ENCODE assay signal across 18 cellular contexts in the genomic region with DNA sequence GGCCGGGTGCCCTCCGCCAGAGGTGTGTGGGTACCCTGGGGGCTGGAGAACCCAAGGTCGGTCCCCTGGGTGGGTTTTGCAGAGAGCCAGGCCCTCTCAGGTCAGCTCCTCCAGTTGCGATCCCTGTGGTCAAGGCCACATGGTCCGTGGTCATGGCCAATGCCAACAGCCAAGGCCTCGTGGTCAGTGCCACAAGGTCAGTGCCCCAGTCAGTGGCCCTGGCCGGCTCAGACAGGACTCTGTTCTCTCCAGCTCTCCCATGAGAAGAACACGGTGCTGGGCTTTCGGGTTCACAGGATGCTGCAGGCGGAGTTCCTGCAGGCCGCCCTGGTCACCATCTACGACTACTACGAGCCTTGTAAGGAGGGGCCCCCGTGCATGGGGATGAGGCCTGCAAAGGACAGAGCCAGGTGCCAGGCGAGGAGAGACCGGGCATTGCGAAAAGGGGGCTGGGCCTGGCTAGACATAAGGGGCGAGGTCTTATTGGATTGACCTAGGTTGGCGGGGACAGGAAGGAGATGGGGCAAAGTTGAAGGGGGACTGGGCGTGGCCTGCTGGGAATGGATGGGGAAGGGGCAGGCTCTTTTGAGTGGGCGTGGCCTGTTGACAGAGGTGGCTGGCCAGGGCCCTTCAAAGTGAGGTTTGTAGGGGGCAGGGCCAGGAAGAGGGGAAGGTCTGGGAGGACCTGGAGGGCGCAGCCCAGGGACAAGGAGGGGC. TPM values are rescaled to one million over a fixed set of nuclear protein-coding genes. Genes with fewer than 3 reads are reported as not detected.
A peak's percentile ranks its signal among the peaks of the same experiment; 100 is the strongest.
DNase-seq lines count a peak whose midpoint lies in the region; ATAC-seq, FAIRE-seq and TF ChIP-seq lines count a peak whose summit lies in the region.
"Had no signal": no experiment of that assay in that cellular context is flagged by ENCODE, and none has a peak within 500 bp of the region (broad histone marks: within the 10 kb centered on the region; RNA-seq: fewer than 3 reads in every experiment).

No MANE protein-coding gene starts in this region.

- in situ Hi-C loops in GM13977 (cut with MboI; ENCODE audit: low pct_unique_long_range_greater_than_20kb, low sequenced_read_pairs, unreplicated experiment) = no loop called here

- peaks cover 0 to 7% of the 10 kb centered on the region in 2 donors for H3K9me3 ChIP-seq in kidney (ENCODE audit: control insufficient read depth in 1 of 2, low read length in 2 of 2)
- H3K9me3 ChIP-seq: SK-N-SH had no signal

- no peaks in the 10 kb centered on the region for H3K36me3 ChIP-seq in kidney (ENCODE audit: control insufficient read depth in 1 of 2, insufficient read depth in 2 of 2, low read length in 2 of 2)
- H3K36me3 ChIP-seq: MG63 had no signal

- H3K9ac ChIP-seq in kidney (ENCODE audit: low read length in 2 of 2) = no peak overlapping the region
- H3K9ac ChIP-seq: SK-N-SH had no signal

- H3K4me1 ChIP-seq in kidney (ENCODE audit: control insufficient read depth in 1 of 2, insufficient read depth in 1 of 2, low read depth in 1 of 2, low read length in 2 of 2) = no peaks in the 10 kb centered on the region

- peaks cover 25% of the 10 kb centered on the region for H3K9me3 Mint-ChIP-seq in WTC11
- peaks cover 5% of the 10 kb centered on the region for H3K9me3 Mint-ChIP-seq in glutamatergic neuron (ENCODE audit: unreplicated experiment)

- TF ChIP-seq CTCF in WTC11 (IDR thresholded peaks at IDR 0.05) (no peak), kidney (IDR thresholded peaks at IDR 0.05; ENCODE audit: borderline replicate concordance, extremely low read depth, insufficient read depth) (no peak), omental fat pad (IDR thresholded peaks at IDR 0.05) (no peak), glutamatergic neuron (IDR thresholded peaks at IDR 0.05; ENCODE audit: partially characterized antibody, unreplicated experiment) (no peak), GM13977 (IDR thresholded peaks at IDR 0.05; ENCODE audit: extremely low read depth, insufficient read depth, missing control alignments) (no peak)

- ATAC-seq in WTC11 (peak; percentile 94), omental fat pad (ENCODE audit: low FRiP score) (peak; percentile 16)
- ATAC-seq: Panc1, Right ventricle myocardium inferior had no signal

- CTCF ChIA-PET in WTC11 (lab: Charles Lee) = interaction anchor here (0.8 kb wide), 1 partner anchor 25 kb away, joined by 3 read pairs; no protein-coding TSS in a partner anchor

- H3K4me1 Mint-ChIP-seq in WTC11 (peaks cover 14% of the 10 kb centered on the region), glutamatergic neuron (ENCODE audit: low read depth, unreplicated experiment) (no peaks in the 10 kb centered on the region)
- H3K4me1 Mint-ChIP-seq: CD14-positive monocyte had no signal

- H3K27me3 Mint-ChIP-seq in WTC11 (ENCODE audit: low read depth) = peaks cover 23% of the 10 kb centered on the region
- H3K27me3 Mint-ChIP-seq in glutamatergic neuron (ENCODE audit: unreplicated experiment) = peaks cover 3% of the 10 kb centered on the region

- peak; percentile 86 for DNase-seq in WTC11 (ENCODE audit: low spot score)
- DNase-seq in kidney = peak; percentile 74
- no peak for DNase-seq in omental fat pad (ENCODE audit: low spot score)
- DNase-seq in glutamatergic neuron = no peak
- no peak for DNase-seq in GM13977 (ENCODE audit: low spot score)
- DNase-seq: DMS 273 treated with DMSO at 0.1 percent for 48 hours, GF-D8, GOT3, Karpas-422, MG63, NCI-H1092 treated with DMSO at 0.1 percent for 48 hours, NCI-H2227 treated with DMSO at 0.1 percent for 48 hours, NCI-H524, SK-N-SH had no signal

- intact Hi-C loops in kidney (cut with DNase I) = no loop called here

- POLR2A ChIA-PET in WTC11 (lab: Charles Lee) = no interaction called here

- H3K36me3 Mint-ChIP-seq in WTC11 (0 out of 2 replicates have a peak, but pooled peaks cover 2% of the 10 kb centered on the region), glutamatergic neuron (ENCODE audit: unreplicated experiment) (no peaks in the 10 kb centered on the region)
- H3K36me3 Mint-ChIP-seq: CD14-positive monocyte had no signal

- no peak overlapping the region for H3K4me3 ChIP-seq in kidney (ENCODE audit: low read length in 2 of 2)
- H3K4me3 ChIP-seq: MG63 had no signal

- H3K27ac Mint-ChIP-seq in WTC11 = no peak overlapping the region
- H3K27ac Mint-ChIP-seq in glutamatergic neuron (ENCODE audit: unreplicated experiment) = no peak overlapping the region
- H3K27ac Mint-ChIP-seq: CD14-positive monocyte had no signal

- H3K4me3 Mint-ChIP-seq in WTC11 = no peak overlapping the region
- H3K4me3 Mint-ChIP-seq in glutamatergic neuron (ENCODE audit: unreplicated experiment) = no peak overlapping the region
- H3K4me3 Mint-ChIP-seq: CD14-positive monocyte had no signal

- no peak overlapping the region for H3K27ac ChIP-seq in kidney (ENCODE audit: low read depth in 2 of 2, low read length in 2 of 2)

- FAIRE-seq in kidney (lab: Jason Lieb, UNC) = no peak
- FAIRE-seq: GM12891 had no signal

TF ChIP-seq in WTC11, 78 proteins besides CTCF, POLR2A, EP300 and RAD21:
- TF ChIP-seq, protein P1, sequence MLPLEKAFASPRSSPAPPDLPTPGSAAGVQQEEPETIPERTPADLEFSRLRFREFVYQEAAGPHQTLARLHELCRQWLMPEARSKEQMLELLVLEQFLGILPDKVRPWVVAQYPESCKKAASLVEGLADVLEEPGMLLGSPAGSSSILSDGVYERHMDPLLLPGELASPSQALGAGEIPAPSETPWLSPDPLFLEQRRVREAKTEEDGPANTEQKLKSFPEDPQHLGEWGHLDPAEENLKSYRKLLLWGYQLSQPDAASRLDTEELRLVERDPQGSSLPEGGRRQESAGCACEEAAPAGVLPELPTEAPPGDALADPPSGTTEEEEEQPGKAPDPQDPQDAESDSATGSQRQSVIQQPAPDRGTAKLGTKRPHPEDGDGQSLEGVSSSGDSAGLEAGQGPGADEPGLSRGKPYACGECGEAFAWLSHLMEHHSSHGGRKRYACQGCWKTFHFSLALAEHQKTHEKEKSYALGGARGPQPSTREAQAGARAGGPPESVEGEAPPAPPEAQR (CRISPR knock-in tag; IDR thresholded peaks at IDR 0.05) = no peak
- 0 out of 2 replicates have a peak, but pooled peaks have one; percentile 40 for TF ChIP-seq RELA (CRISPR knock-in tag; IDR thresholded peaks at IDR 0.05; ENCODE audit: borderline replicate concordance)

RNA-seq across cellular contexts. Expression of a gene that starts 15.2 kb away (rescaled TPM):
- 22.5 to 28.4 TPM (median 23.0 TPM) in 3 replicates for total RNA-seq in WTC11 (2021)
- total RNA-seq in kidney = 42.5 TPM
- 36.4 TPM for polyA plus RNA-seq in kidney (ENCODE audit: insufficient read depth, low read depth, low replicate concordance)
- total RNA-seq in omental fat pad = 10 to 100 TPM; 20.7 to 36.7 (median 27.7) TPM
- 0.20 TPM for total RNA-seq in glutamatergic neuron (ENCODE audit: unreplicated experiment)

RNA-seq across cellular contexts. Expression of a gene that starts 31.6 kb away (rescaled TPM):
- 0.21 to 0.30 TPM (median 0.28 TPM) in 3 replicates for total RNA-seq in WTC11 (2021)
- 0.35 TPM for total RNA-seq in kidney
- 0.37 TPM for polyA plus RNA-seq in kidney (ENCODE audit: insufficient read depth, low read depth, low replicate concordance)
- under 1 TPM in 3 of 4 donors, not detected in 1; 0.31 to 0.84 (median 0.37) TPM for total RNA-seq in omental fat pad
- total RNA-seq in glutamatergic neuron (ENCODE audit: unreplicated experiment) = not detected
- total RNA-seq: Right ventricle myocardium inferior had no signal
- polyA plus RNA-seq: CD14-positive monocyte had no signal

RNA-seq across cellular contexts. Expression of a gene that starts 35.3 kb away (rescaled TPM):
- total RNA-seq in WTC11 (2021) (74.1 to 83.7 TPM (median 80.8 TPM) in 3 replicates), kidney (43.2 TPM), omental fat pad (10 to 100 TPM; 25.0 to 79.7 (median 32.0) TPM), glutamatergic neuron (ENCODE audit: unreplicated experiment) (44.5 TPM)
- polyA plus RNA-seq in kidney (ENCODE audit: insufficient read depth, low read depth, low replicate concordance) = 25.2 TPM

RNA-seq across cellular contexts. Expression of a gene that starts 40.6 kb away (rescaled TPM):
- total RNA-seq in WTC11 (2021) = 21.0 to 21.5 TPM (median 21.2 TPM) in 3 replicates
- 17.3 TPM for total RNA-seq in kidney
- polyA plus RNA-seq in kidney (ENCODE audit: insufficient read depth, low read depth, low replicate concordance) = 3.7 TPM
- 10 to 100 TPM in 1 of 4 donors, 1 to 10 TPM in 3; 2.7 to 18.7 (median 4.7) TPM for total RNA-seq in omental fat pad
- 21.6 TPM for total RNA-seq in glutamatergic neuron (ENCODE audit: unreplicated experiment)

RNA-seq across cellular contexts. Expression of a gene that starts 48.8 kb away (rescaled TPM):
- total RNA-seq in WTC11 (2021) (318 to 333 TPM (median 323 TPM) in 3 replicates), kidney (172 TPM), omental fat pad (100 to 1,000 TPM; 223 to 282 (median 242) TPM), glutamatergic neuron (ENCODE audit: unreplicated experiment) (155 TPM)
- 212 TPM for polyA plus RNA-seq in kidney (ENCODE audit: insufficient read depth, low read depth, low replicate concordance)

Comparison
In these comparisons a context has a peak if more than half of its experiments do, and no peak if none do; other contexts are left out.
1. DNase-seq: peak in WTC11 (single experiment) and kidney (single experiment); none in omental fat pad (single experiment), glutamatergic neuron (single experiment) and GM13977 (single experiment).
2. RNA of a gene that starts 15.2 kb away (total RNA-seq): 42.5 TPM in kidney (single experiment), 20.7 to 36.7 TPM in omental fat pad and 22.5 to 28.4 TPM in WTC11; 0.20 TPM in glutamatergic neuron (single experiment); every median in the first group is over 10 times any median in the second.